ENCODE assay signal across 27 cellular contexts in the genomic region with DNA sequence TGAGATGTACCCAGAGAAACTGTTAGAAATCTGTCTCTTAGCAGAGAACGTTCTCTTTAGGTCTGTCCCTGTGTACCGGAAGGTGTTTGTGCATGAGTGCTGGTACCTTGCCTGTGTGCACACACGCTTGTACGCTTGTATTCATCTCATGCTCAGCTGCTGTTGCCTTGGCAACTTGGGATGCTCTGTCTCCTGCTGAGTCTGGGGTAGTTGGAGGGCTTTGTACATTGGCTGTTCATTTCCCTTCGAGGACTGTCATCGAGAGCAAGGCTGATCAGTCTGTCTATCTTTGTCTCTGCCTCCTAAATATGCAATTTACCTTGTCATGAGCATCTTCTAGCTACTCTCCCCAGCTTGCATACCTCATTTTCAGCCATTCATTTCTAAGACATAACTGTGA.
DNase-seq lines count a peak whose midpoint lies in the region; ATAC-seq and TF ChIP-seq lines count a peak whose summit lies in the region.
"Had no signal": no experiment of that assay in that cellular context is flagged by ENCODE, and none has a peak within 500 bp of the region (broad histone marks: within the 10 kb centered on the region; RNA-seq: fewer than 3 reads in every experiment).

No MANE protein-coding gene starts in this region.

- H3K36me3 Mint-ChIP-seq in activated naive CD4-positive, alpha-beta T cell treated with anti-CD3 and anti-CD28 coated beads for 36 hours (ENCODE audit: low read depth), result no peaks in the 10 kb centered on the region
- H3K36me3 Mint-ChIP-seq: activated CD8-positive, alpha-beta memory T cell treated with anti-CD3 and anti-CD28 coated beads, Interleukin-2, amount 10 ng/mL, durations not matched to agents 7 days and 5 days; activated naive CD4-positive, alpha-beta T cell treated with anti-CD3 and anti-CD28 coated beads, Interleukin-2, amount 50 U/mL, for 24 hours had no signal

- no peak overlapping the region for H3K4me3 Mint-ChIP-seq in activated naive CD4-positive, alpha-beta T cell treated with anti-CD3 and anti-CD28 coated beads for 36 hours
- H3K4me3 Mint-ChIP-seq: activated CD4-positive, alpha-beta T cell treated with anti-CD3 and anti-CD28 coated beads, Interleukin-2, amount 10 ng/mL, durations not matched to agents 7 days and 5 days; activated CD8-positive, alpha-beta memory T cell treated with anti-CD3 and anti-CD28 coated beads, Interleukin-2, amount 10 ng/mL, durations not matched to agents 7 days and 5 days; activated naive CD4-positive, alpha-beta T cell treated with anti-CD3 and anti-CD28 coated beads, Interleukin-2, amount 50 U/mL, for 24 hours; HFFc6; nephron; T-helper 17 cell had no signal

- no peak for ATAC-seq in GM21825 (IDR thresholded peaks at IDR 0.05; ENCODE audit: unreplicated experiment)
- ATAC-seq: activated CD8-positive, alpha-beta memory T cell treated with anti-CD3 and anti-CD28 coated beads, Interleukin-2, amount 10 ng/mL, durations not matched to agents 7 days and 5 days; gastrocnemius medialis; T-helper 17 cell had no signal

- BruUV-seq in OCI-LY7 (replicated peaks; lab: Mats Ljungman, UMichigan), result no TSS peak

- peaks cover 7% of the 10 kb centered on the region for H4K20me1 ChIP-seq in OCI-LY7 (ENCODE audit: insufficient read depth, low read length)

- no peak overlapping the region for H3K4me3 ChIP-seq in OCI-LY7 (ENCODE audit: low read depth, low read length, poor library complexity, severe bottlenecking)
- H3K4me3 ChIP-seq: gastrocnemius medialis, MG63, sigmoid colon, thyroid gland had no signal

- no peak overlapping the region for H2AFZ ChIP-seq in OCI-LY7 (ENCODE audit: low read length)

- peaks cover 34% of the 10 kb centered on the region for H3K4me1 ChIP-seq in OCI-LY7 (ENCODE audit: insufficient read depth, low read length, poor library complexity, severe bottlenecking)
- H3K4me1 ChIP-seq: gastrocnemius medialis, sigmoid colon had no signal

- H3K27ac Mint-ChIP-seq in activated naive CD4-positive, alpha-beta T cell treated with anti-CD3 and anti-CD28 coated beads for 36 hours, result no peak overlapping the region
- H3K27ac Mint-ChIP-seq: activated CD4-positive, alpha-beta T cell treated with anti-CD3 and anti-CD28 coated beads, Interleukin-2, amount 10 ng/mL, durations not matched to agents 7 days and 5 days; activated CD8-positive, alpha-beta memory T cell treated with anti-CD3 and anti-CD28 coated beads, Interleukin-2, amount 10 ng/mL, durations not matched to agents 7 days and 5 days; activated naive CD4-positive, alpha-beta T cell treated with anti-CD3 and anti-CD28 coated beads, Interleukin-2, amount 50 U/mL, for 24 hours; HFFc6; nephron; progenitor cell of endocrine pancreas; T-helper 17 cell had no signal

- H3K9me2 ChIP-seq in OCI-LY7 (ENCODE audit: insufficient read depth, low read length), result no peaks in the 10 kb centered on the region
- H3K9me2 ChIP-seq: SK-N-SH had no signal

- POLR2A ChIA-PET in OCI-LY7 (lab: Charles Lee), result interaction anchor here (0.6 to 1.2 kb wide), 2 partner anchors 145 to 930 kb away, joined by 3 to 4 read pairs; no protein-coding TSS in a partner anchor

- H3K4me1 Mint-ChIP-seq in activated naive CD4-positive, alpha-beta T cell treated with anti-CD3 and anti-CD28 coated beads for 36 hours (ENCODE audit: low read depth), result peaks cover 11% of the 10 kb centered on the region
- H3K4me1 Mint-ChIP-seq: nephron had no signal

- H3K36me3 ChIP-seq in OCI-LY7 (ENCODE audit: insufficient read depth, low read length), result no peaks in the 10 kb centered on the region
- H3K36me3 ChIP-seq: gastrocnemius medialis, MG63, sigmoid colon, thyroid gland had no signal

- in situ Hi-C loops in G401 (cut with HindIII; ENCODE audit: low sequenced_read_pairs), result no loop called here

- peaks cover 6% of the 10 kb centered on the region; the same call in 1 of the 2 replicates for H3K9me3 ChIP-seq in OCI-LY7 (ENCODE audit: low read length)
- H3K9me3 ChIP-seq: gastrocnemius medialis, sigmoid colon, SK-N-SH, thyroid gland had no signal

- no peak for TF ChIP-seq CTCF in OCI-LY7 (conservative IDR thresholded peaks at IDR 0.05; ENCODE audit: low read length)

- DNase-seq in G401 (ENCODE audit: low spot score) (peak; percentile 30), NCI-H146 (lab: John Stamatoyannopoulos, UW) (peak; percentile 78), OCI-LY7 (ENCODE audit: low spot score) (peak; percentile 38), left kidney (ENCODE audit: low read depth, low spot score) (peak; percentile 35), T-helper 2 cell (no peak), NCI-H1048 (lab: John Stamatoyannopoulos, UW) (no peak)
- DNase-seq in activated naive CD4-positive, alpha-beta T cell treated with anti-CD3 and anti-CD28 coated beads for 36 hours, result no peak
- DNase-seq: activated CD4-positive, alpha-beta T cell treated with anti-CD3 and anti-CD28 coated beads, Interleukin-2, amount 10 ng/mL, durations not matched to agents 7 days and 5 days; activated CD8-positive, alpha-beta memory T cell treated with anti-CD3 and anti-CD28 coated beads, Interleukin-2, amount 10 ng/mL, durations not matched to agents 7 days and 5 days; cortex of kidney; gastrocnemius medialis; HFFc6; islet precursor cell; KBM-7; MG63; NCI-H1694; sigmoid colon; SK-N-SH; stimulated activated naive CD4-positive, alpha-beta T cell treated with Interleukin-2 at 50 U/mL for 16 hours; T-helper 17 cell; thyroid gland had no signal

- no peaks in the 10 kb centered on the region for H3K27me3 Mint-ChIP-seq in activated naive CD4-positive, alpha-beta T cell treated with anti-CD3 and anti-CD28 coated beads for 36 hours (ENCODE audit: low read depth)
- H3K27me3 Mint-ChIP-seq: activated CD4-positive, alpha-beta T cell treated with anti-CD3 and anti-CD28 coated beads, Interleukin-2, amount 10 ng/mL, durations not matched to agents 7 days and 5 days; activated CD8-positive, alpha-beta memory T cell treated with anti-CD3 and anti-CD28 coated beads, Interleukin-2, amount 10 ng/mL, durations not matched to agents 7 days and 5 days; activated naive CD4-positive, alpha-beta T cell treated with anti-CD3 and anti-CD28 coated beads, Interleukin-2, amount 50 U/mL, for 24 hours; T-helper 17 cell had no signal

- CTCF ChIA-PET in OCI-LY7 (lab: Charles Lee; ENCODE audit: unreplicated experiment), result no interaction called here
- CTCF ChIA-PET in activated naive CD4-positive, alpha-beta T cell treated with anti-CD3 and anti-CD28 coated beads for 36 hours (lab: Charles Lee), result no interaction called here

- 0 out of 2 replicates have a peak, but pooled peaks cover 4% of the 10 kb centered on the region for H3K79me2 ChIP-seq in OCI-LY7 (ENCODE audit: insufficient read depth, low read depth, low read length)

- H3K9me3 Mint-ChIP-seq in activated naive CD4-positive, alpha-beta T cell treated with anti-CD3 and anti-CD28 coated beads for 36 hours, result no peaks in the 10 kb centered on the region
- H3K9me3 Mint-ChIP-seq: activated CD4-positive, alpha-beta T cell treated with anti-CD3 and anti-CD28 coated beads, Interleukin-2, amount 10 ng/mL, durations not matched to agents 7 days and 5 days; activated naive CD4-positive, alpha-beta T cell treated with anti-CD3 and anti-CD28 coated beads, Interleukin-2, amount 50 U/mL, for 24 hours had no signal

- H3K27ac ChIP-seq in OCI-LY7 (ENCODE audit: low read depth, low read length, poor library complexity, severe bottlenecking), result peak overlapping the region; percentile 18
- H3K27ac ChIP-seq: C4-2B, gastrocnemius medialis, sigmoid colon, thyroid gland, VCaP had no signal

- intact Hi-C loops in OCI-LY7 (cut with micrococcal nuclease; ENCODE audit: unreplicated experiment), result no loop called here
- intact Hi-C loops in activated naive CD4-positive, alpha-beta T cell treated with anti-CD3 and anti-CD28 coated beads for 36 hours (cut with micrococcal nuclease), result no loop called here

- peak overlapping the region; percentile 9; the same call in 1 of the 2 replicates for H3K4me2 ChIP-seq in OCI-LY7 (ENCODE audit: low read length)
- H3K4me2 ChIP-seq: SK-N-SH had no signal

Comparison
In these comparisons a context has a peak if more than half of its experiments do, and no peak if none do; other contexts are left out.
1. DNase-seq: peak in G401 (single experiment), NCI-H146 (single experiment), OCI-LY7 (single experiment) and left kidney (single experiment); none in T-helper 2 cell (0 of 5), NCI-H1048 (single experiment) and activated naive CD4-positive, alpha-beta T cell treated with anti-CD3 and anti-CD28 coated beads for 36 hours (single experiment).